9 cellular contexts compared by ENCODE assay signal in the genomic region with DNA sequence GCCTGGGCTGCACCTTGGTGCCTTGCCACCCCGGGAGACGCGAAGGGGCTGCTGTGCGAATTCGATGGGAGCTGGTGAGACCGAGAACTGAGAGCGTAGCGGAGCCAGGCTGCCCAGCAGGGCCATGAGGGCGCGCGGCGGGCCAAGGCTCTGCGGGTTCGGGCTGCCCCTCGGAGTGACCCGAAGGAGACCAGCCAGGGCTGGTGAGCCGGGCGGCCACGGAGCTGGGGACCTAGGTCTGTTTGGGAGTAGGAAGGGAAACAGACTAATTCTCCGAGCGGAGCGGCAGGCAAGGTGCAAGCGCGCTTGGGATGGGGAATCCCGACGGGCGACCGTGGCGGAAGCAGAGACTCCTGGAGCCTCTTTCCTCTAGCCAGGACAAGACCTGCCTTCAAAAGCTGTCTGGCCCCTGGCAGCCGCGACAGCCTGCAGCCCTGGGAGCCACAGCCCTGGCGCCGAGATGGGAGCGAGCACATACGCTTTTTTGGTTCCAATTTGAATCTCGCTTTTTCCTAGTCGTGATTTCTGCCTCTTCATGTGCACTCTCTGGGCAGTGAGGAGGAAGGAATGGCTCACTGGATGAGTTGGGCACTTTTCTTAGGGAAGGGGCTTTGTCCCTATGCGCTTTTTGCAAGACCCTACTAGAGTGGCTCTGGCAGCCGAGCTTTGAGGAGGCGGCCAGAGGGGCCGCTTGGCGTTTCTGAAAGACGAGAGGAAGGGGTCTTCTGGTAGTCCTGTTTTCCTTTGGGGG. TPM values are rescaled to one million over a fixed set of nuclear protein-coding genes. Genes with fewer than 3 reads are reported as not detected.
A peak's percentile ranks its signal among the peaks of the same experiment; 100 is the strongest.
DNase-seq lines count a peak whose midpoint lies in the region; ATAC-seq and TF ChIP-seq lines count a peak whose summit lies in the region.
"Had no signal": no experiment of that assay in that cellular context is flagged by ENCODE, and none has a peak within 500 bp of the region (broad histone marks: within the 10 kb centered on the region; RNA-seq: fewer than 3 reads in every experiment).

No MANE protein-coding gene starts in this region.

- no peak for TF ChIP-seq POLR2A in gastroesophageal sphincter (IDR thresholded peaks at IDR 0.05)

- WGBS in gastroesophageal sphincter (ENCODE audit: low coverage in 1 of 2), 2 donors, result 0% methylated on average over 5 to 12 of the region's 43 CpGs

- H3K36me3 Mint-ChIP-seq in CD14-positive monocyte, result no peaks in the 10 kb centered on the region

- H3K27me3 ChIP-seq in left ventricle myocardium inferior (ENCODE audit: low read depth) (peaks cover 52% of the 10 kb centered on the region), gastroesophageal sphincter (peaks cover 72% of the 10 kb centered on the region)

- peaks cover 0 to 6% (median 2%) of the 10 kb centered on the region in 7 donors for H3K9me3 Mint-ChIP-seq in CD14-positive monocyte

- H3K27ac Mint-ChIP-seq in CD14-positive monocyte, result no peak overlapping the region

- peaks cover 3% of the 10 kb centered on the region for H3K4me1 Mint-ChIP-seq in CD14-positive monocyte

- H3K4me3 ChIP-seq in left ventricle myocardium inferior (peak overlapping the region; percentile 71), gastroesophageal sphincter (peak overlapping the region in 1 of 2 donors; percentile 52)

- intact Hi-C loops in CD14-positive monocyte (cut with micrococcal nuclease), result no loop called here
- intact Hi-C loops in left ventricle myocardium inferior (cut with micrococcal nuclease), result no loop called here
- intact Hi-C loops in posterior vena cava (cut with DNase I), result no loop called here

- no peak for TF ChIP-seq EP300 in gastroesophageal sphincter (IDR thresholded peaks at IDR 0.05)

- H3K9me3 ChIP-seq in left ventricle myocardium inferior (replicated peaks), result no peaks in the 10 kb centered on the region
- H3K9me3 ChIP-seq in gastroesophageal sphincter, result no peaks in the 10 kb centered on the region

- ATAC-seq in GM19351 (IDR thresholded peaks at IDR 0.05; ENCODE audit: unreplicated experiment) (no peak), GM19455 (IDR thresholded peaks at IDR 0.05; ENCODE audit: unreplicated experiment) (no peak), GM21423 (IDR thresholded peaks at IDR 0.05; ENCODE audit: unreplicated experiment) (no peak), gastroesophageal sphincter (no peak)

- peak; percentile 41 for DNase-seq in CD14-positive monocyte (ENCODE audit: low spot score)
- DNase-seq in SK-N-DZ (ENCODE audit: low spot score), result peak; percentile 38
- DNase-seq in left ventricle myocardium inferior, result no peak
- peak; percentile 83 for DNase-seq in posterior vena cava (ENCODE audit: low spot score)

- H3K36me3 ChIP-seq in left ventricle myocardium inferior (no peaks in the 10 kb centered on the region), gastroesophageal sphincter (no peaks in the 10 kb centered on the region)

- H3K27me3 Mint-ChIP-seq in CD14-positive monocyte (ENCODE audit: low read depth in 3 of 3), result peaks cover 59 to 73% (median 60%) of the 10 kb centered on the region in 3 donors

- peak overlapping the region in 1 of 2 donors; percentile 82 for H3K4me3 Mint-ChIP-seq in CD14-positive monocyte

- H3K27ac ChIP-seq in left ventricle myocardium inferior (replicated peaks) (peak overlapping the region; percentile 83), gastroesophageal sphincter (no peak overlapping the region)

- peaks cover 45% of the 10 kb centered on the region for H3K4me1 ChIP-seq in left ventricle myocardium inferior
- H3K4me1 ChIP-seq in gastroesophageal sphincter, result peaks cover 0 to 26% (median 5%) of the 10 kb centered on the region in 3 donors

- TF ChIP-seq CTCF in CD14-positive monocyte (IDR thresholded peaks at IDR 0.05) (no peak), left ventricle myocardium inferior (IDR thresholded peaks at IDR 0.05; ENCODE audit: borderline replicate concordance) (no peak), gastroesophageal sphincter (IDR thresholded peaks at IDR 0.05) (no peak)

RNA-seq across cellular contexts. Expression of gene SYNDIG1, which starts 0.8 kb away (rescaled TPM):
- polyA plus RNA-seq in CD14-positive monocyte, result not detected
- 1.0 and 1.6 TPM in 2 replicates for polyA plus RNA-seq in SK-N-DZ (2014; cell fraction: cytosol; rRNA removed)
- 0.05 and 0.89 TPM in 2 replicates for polyA plus RNA-seq in SK-N-DZ (2014; cell fraction: nucleus; rRNA removed)
- total RNA-seq in left ventricle myocardium inferior, result 21.4 TPM
- 10 to 100 TPM; 11.3 to 22.5 TPM for total RNA-seq in posterior vena cava
- under 1 TPM in 3 of 4 donors, not detected in 1; 0.15 to 0.40 (median 0.16) TPM for total RNA-seq in gastroesophageal sphincter
- total RNA-seq: mononuclear cell had no signal

Comparison
In these comparisons a context has a peak if more than half of its experiments do, and no peak if none do; other contexts are left out.
1. RNA of gene SYNDIG1, which starts 0.8 kb away (total RNA-seq): 11.3 to 22.5 TPM in posterior vena cava and 21.4 TPM in left ventricle myocardium inferior (single experiment); 0.15 to 0.40 TPM in gastroesophageal sphincter; every median in the first group is over 4 times any median in the second.